ENCODE assay signal across 27 cellular contexts in the genomic region with DNA sequence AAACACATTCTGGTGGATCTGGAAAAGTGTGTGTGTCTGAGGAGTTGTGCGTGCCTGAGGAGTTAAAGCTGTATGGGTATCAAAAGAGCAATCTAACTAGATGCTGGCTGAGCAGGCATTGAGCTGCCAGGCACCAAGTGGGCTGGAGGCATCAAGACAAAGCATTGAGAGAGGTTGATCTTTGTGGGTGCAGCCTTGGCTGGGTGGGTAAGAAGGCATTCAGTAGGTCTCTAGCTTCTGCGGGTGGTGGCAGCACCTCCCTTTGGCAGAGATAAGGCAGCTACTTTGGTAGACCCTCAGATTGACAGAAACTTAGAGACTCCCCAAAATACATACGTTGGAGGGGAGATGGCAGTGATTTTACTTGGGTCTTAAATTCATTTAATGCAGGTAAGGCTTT. TPM values are rescaled to one million over a fixed set of nuclear protein-coding genes. Genes with fewer than 3 reads are reported as not detected.
DNase-seq lines count a peak whose midpoint lies in the region; ATAC-seq and TF ChIP-seq lines count a peak whose summit lies in the region.
"Had no signal": no experiment of that assay in that cellular context is flagged by ENCODE, and none has a peak within 500 bp of the region (broad histone marks: within the 10 kb centered on the region; RNA-seq: fewer than 3 reads in every experiment).

No MANE protein-coding gene starts in this region.

- H3K79me2 ChIP-seq in Loucy (ENCODE audit: insufficient read depth, low read length): no peaks in the 10 kb centered on the region

- H3K9me3 Mint-ChIP-seq in activated naive CD8-positive, alpha-beta T cell treated with anti-CD3 and anti-CD28 coated beads, Interleukin-2, amount 50 U/mL, for 24 hours: no peaks in the 10 kb centered on the region
- no peaks in the 10 kb centered on the region for H3K9me3 Mint-ChIP-seq in activated naive CD8-positive, alpha-beta T cell treated with anti-CD3 and anti-CD28 coated beads for 36 hours
- no peaks in the 10 kb centered on the region for H3K9me3 Mint-ChIP-seq in effector memory CD8-positive, alpha-beta T cell
- H3K9me3 Mint-ChIP-seq: CD4-positive, alpha-beta T cell had no signal

- ATAC-seq in activated naive CD8-positive, alpha-beta T cell treated with anti-CD3 and anti-CD28 coated beads, Interleukin-2, amount 50 U/mL, for 24 hours: peak; percentile 10
- ATAC-seq in effector memory CD8-positive, alpha-beta T cell (replicated peaks): peak; percentile 48
- ATAC-seq: K562, PC-3 had no signal

- H3K4me1 ChIP-seq in Loucy (ENCODE audit: insufficient read depth, low read length, poor library complexity, severe bottlenecking): peaks cover 5% of the 10 kb centered on the region
- peaks cover 62 to 63% of the 10 kb centered on the region in 2 experiments for H3K4me1 ChIP-seq in neutrophil (ENCODE audit: control insufficient read depth in 1 of 2, insufficient read depth in 1 of 2, low read depth in 1 of 2, low read length in 1 of 2)

- 0 out of 2 replicates have a peak overlapping the region, but pooled peaks have one; percentile 5 for H2AFZ ChIP-seq in Loucy (ENCODE audit: low read length)
- H2AFZ ChIP-seq: GM23248 had no signal

- no peaks in the 10 kb centered on the region for H4K20me1 ChIP-seq in Loucy (ENCODE audit: insufficient read depth, low read length, poor library complexity, severe bottlenecking)

- no peak overlapping the region for H3K4me2 ChIP-seq in Loucy (ENCODE audit: low read depth, low read length, poor library complexity, severe bottlenecking)

- no peaks in the 10 kb centered on the region for H3F3A ChIP-seq in Loucy (ENCODE audit: low read depth)

- TF ChIP-seq CTCF in Loucy (conservative IDR thresholded peaks at IDR 0.05; ENCODE audit: low read length): no peak
- TF ChIP-seq CTCF in neutrophil (IDR thresholded peaks at IDR 0.05): no peak

- no peak for DNase-seq in activated naive CD8-positive, alpha-beta T cell treated with anti-CD3 and anti-CD28 coated beads, Interleukin-2, amount 50 U/mL, for 24 hours
- DNase-seq in activated naive CD8-positive, alpha-beta T cell treated with anti-CD3 and anti-CD28 coated beads for 36 hours: no peak
- no peak for DNase-seq in effector memory CD8-positive, alpha-beta T cell
- DNase-seq in NCI-H1092 (lab: John Stamatoyannopoulos, UW) (no peak), ecto neural progenitor cell (ENCODE audit: low spot score) (no peak), mucosa of gallbladder (ENCODE audit: low spot score) (no peak)
- DNase-seq: Caco-2; CD4-positive, alpha-beta T cell; DMS79; EL; GDM1; GM23248; H7; Kasumi-1; NCI-H1105 treated with DMSO at 0.1 percent for 48 hours; NCI-H146; NCI-H1930; NCI-H2107; NCI-H774; NK-92 treated with Interleukin-12 subunit alpha and Interleukin-12 subunit beta, amount 100 ng/mL, for 24 hours; PC-3 had no signal

- peaks cover 23% of the 10 kb centered on the region for H3K27me3 Mint-ChIP-seq in activated naive CD8-positive, alpha-beta T cell treated with anti-CD3 and anti-CD28 coated beads, Interleukin-2, amount 50 U/mL, for 24 hours
- H3K27me3 Mint-ChIP-seq in activated naive CD8-positive, alpha-beta T cell treated with anti-CD3 and anti-CD28 coated beads for 36 hours: peaks cover 33% of the 10 kb centered on the region
- H3K27me3 Mint-ChIP-seq in effector memory CD8-positive, alpha-beta T cell: peaks cover 0 to 27% of the 10 kb centered on the region in 2 donors

- no peak overlapping the region for H3K9ac ChIP-seq in Loucy (ENCODE audit: low read depth, low read length, poor library complexity, severe bottlenecking)
- H3K9ac ChIP-seq: GM23248 had no signal

- H3K27ac ChIP-seq in neutrophil: peak overlapping the region; percentile 84
- H3K27ac ChIP-seq: GM23248 had no signal

- H3K36me3 Mint-ChIP-seq in activated naive CD8-positive, alpha-beta T cell treated with anti-CD3 and anti-CD28 coated beads, Interleukin-2, amount 50 U/mL, for 24 hours (ENCODE audit: low read depth): no peaks in the 10 kb centered on the region
- H3K36me3 Mint-ChIP-seq in activated naive CD8-positive, alpha-beta T cell treated with anti-CD3 and anti-CD28 coated beads for 36 hours: no peaks in the 10 kb centered on the region
- H3K36me3 Mint-ChIP-seq in effector memory CD8-positive, alpha-beta T cell (ENCODE audit: insufficient read depth): peaks cover 6% of the 10 kb centered on the region

- H3K27ac Mint-ChIP-seq in activated naive CD8-positive, alpha-beta T cell treated with anti-CD3 and anti-CD28 coated beads, Interleukin-2, amount 50 U/mL, for 24 hours: no peak overlapping the region
- no peak overlapping the region for H3K27ac Mint-ChIP-seq in activated naive CD8-positive, alpha-beta T cell treated with anti-CD3 and anti-CD28 coated beads for 36 hours
- peak overlapping the region in 1 of 2 donors; percentile 65 for H3K27ac Mint-ChIP-seq in effector memory CD8-positive, alpha-beta T cell
- H3K27ac Mint-ChIP-seq: CD4-positive, alpha-beta T cell had no signal

- no peak overlapping the region for H3K4me3 Mint-ChIP-seq in activated naive CD8-positive, alpha-beta T cell treated with anti-CD3 and anti-CD28 coated beads, Interleukin-2, amount 50 U/mL, for 24 hours
- no peak overlapping the region for H3K4me3 Mint-ChIP-seq in activated naive CD8-positive, alpha-beta T cell treated with anti-CD3 and anti-CD28 coated beads for 36 hours
- peak overlapping the region in 1 of 2 donors; percentile 64 for H3K4me3 Mint-ChIP-seq in effector memory CD8-positive, alpha-beta T cell
- H3K4me3 Mint-ChIP-seq: CD4-positive, alpha-beta T cell had no signal

- H3K36me3 ChIP-seq in Loucy (ENCODE audit: insufficient read depth, low read length) (no peaks in the 10 kb centered on the region), neutrophil (no peaks in the 10 kb centered on the region)

- H3K27me3 ChIP-seq in Loucy (ENCODE audit: insufficient read depth, low read length, poor library complexity, severe bottlenecking) (no peaks in the 10 kb centered on the region), neutrophil (no peaks in the 10 kb centered on the region)

- no peaks in the 10 kb centered on the region for H3K9me2 ChIP-seq in Loucy (replicated peaks; ENCODE audit: low read depth, low read length)

- no peaks in the 10 kb centered on the region for H3K9me3 ChIP-seq in Loucy (ENCODE audit: insufficient read depth, low read depth, low read length)
- H3K9me3 ChIP-seq in neutrophil: no peaks in the 10 kb centered on the region
- H3K9me3 ChIP-seq: Caco-2 had no signal

- H3K4me3 ChIP-seq in Loucy (ENCODE audit: low read length, poor library complexity, severe bottlenecking) (no peak overlapping the region), neutrophil (ENCODE audit: low read depth in 1 of 2, low read length in 1 of 2) (no peak overlapping the region)
- H3K4me3 ChIP-seq: GM12878, GM23248, K562 had no signal

- H3K4me1 Mint-ChIP-seq in activated naive CD8-positive, alpha-beta T cell treated with anti-CD3 and anti-CD28 coated beads, Interleukin-2, amount 50 U/mL, for 24 hours: peaks cover 11% of the 10 kb centered on the region
- peaks cover 5% of the 10 kb centered on the region for H3K4me1 Mint-ChIP-seq in activated naive CD8-positive, alpha-beta T cell treated with anti-CD3 and anti-CD28 coated beads for 36 hours
- H3K4me1 Mint-ChIP-seq in effector memory CD8-positive, alpha-beta T cell (ENCODE audit: low read depth in 2 of 2): peaks cover 0 to 25% of the 10 kb centered on the region in 2 donors

RNA-seq across cellular contexts. Expression of gene TMEM212, which starts 15.8 kb away (rescaled TPM):
- not detected for total RNA-seq in activated naive CD8-positive, alpha-beta T cell treated with anti-CD3 and anti-CD28 coated beads for 36 hours
- not detected for total RNA-seq in mucosa of gallbladder
- total RNA-seq: A172; Caco-2; CD4-positive, alpha-beta T cell; GM12878; GM23248; H7; K562; MCF 10A; PC-3 had no signal

RNA-seq across cellular contexts. Expression of gene PLD1, which starts 17.1 kb away (rescaled TPM):
- under 1 TPM; 0.18 to 0.52 TPM for total RNA-seq in activated naive CD8-positive, alpha-beta T cell treated with anti-CD3 and anti-CD28 coated beads for 36 hours
- 734 TPM for total RNA-seq in mucosa of gallbladder

Comparison
In these comparisons a context has a peak if more than half of its experiments do, and no peak if none do; other contexts are left out.
1. RNA of gene PLD1, which starts 17.1 kb away (total RNA-seq): 734 TPM in mucosa of gallbladder (single experiment); 0.18 to 0.52 TPM in activated naive CD8-positive, alpha-beta T cell treated with anti-CD3 and anti-CD28 coated beads for 36 hours; every median in the first group is over 100 times any median in the second.